In genomic region chr10:130181858-130182257, GRCh38 we compare ENCODE assay signal across 16 cellular contexts.
"Had no signal": no experiment of that assay in that cellular context is flagged by ENCODE, and none has a peak within 500 bp of the region (broad histone marks: within the 10 kb centered on the region; RNA-seq: fewer than 3 reads in every experiment).

No MANE protein-coding gene starts in this region.

- DNase-seq: dermis blood vessel endothelial cell; dorsolateral prefrontal cortex; effector CD4-positive, alpha-beta T cell; effector memory CD4-positive, alpha-beta T cell; foreskin keratinocyte; heart left ventricle; hippocampal formation; left cardiac atrium; left lung; lower lobe of right lung; mesendoderm; midbrain; naive thymus-derived CD4-positive, alpha-beta T cell had no signal

- H3K4me1 ChIP-seq: foreskin keratinocyte, lower lobe of right lung had no signal

- H3K27ac ChIP-seq: coronary artery, dorsolateral prefrontal cortex, esophagus muscularis mucosa, foreskin keratinocyte, gastroesophageal sphincter, heart left ventricle, left lung, lower lobe of right lung had no signal

- H3K9me3 ChIP-seq: esophagus muscularis mucosa, gastroesophageal sphincter, heart left ventricle, left lung, lower lobe of right lung had no signal

- H3K4me3 ChIP-seq: coronary artery, dorsolateral prefrontal cortex, esophagus muscularis mucosa, gastroesophageal sphincter, heart left ventricle, left lung, lower lobe of right lung had no signal

- ATAC-seq: foreskin keratinocyte; gastroesophageal sphincter; heart left ventricle; left cardiac atrium; left lung; lower lobe of right lung; naive thymus-derived CD4-positive, alpha-beta T cell had no signal

- H3K4me3 Mint-ChIP-seq: naive thymus-derived CD4-positive, alpha-beta T cell had no signal

- H3K27me3 Mint-ChIP-seq: naive thymus-derived CD4-positive, alpha-beta T cell had no signal

- H3K27me3 ChIP-seq: dorsolateral prefrontal cortex, esophagus muscularis mucosa, foreskin keratinocyte, gastroesophageal sphincter, heart left ventricle, left lung had no signal

- H3K27ac Mint-ChIP-seq: naive thymus-derived CD4-positive, alpha-beta T cell had no signal

- H3K9me3 Mint-ChIP-seq: naive thymus-derived CD4-positive, alpha-beta T cell had no signal
